ENCODE assay signal across 15 cellular contexts in the genomic region with DNA sequence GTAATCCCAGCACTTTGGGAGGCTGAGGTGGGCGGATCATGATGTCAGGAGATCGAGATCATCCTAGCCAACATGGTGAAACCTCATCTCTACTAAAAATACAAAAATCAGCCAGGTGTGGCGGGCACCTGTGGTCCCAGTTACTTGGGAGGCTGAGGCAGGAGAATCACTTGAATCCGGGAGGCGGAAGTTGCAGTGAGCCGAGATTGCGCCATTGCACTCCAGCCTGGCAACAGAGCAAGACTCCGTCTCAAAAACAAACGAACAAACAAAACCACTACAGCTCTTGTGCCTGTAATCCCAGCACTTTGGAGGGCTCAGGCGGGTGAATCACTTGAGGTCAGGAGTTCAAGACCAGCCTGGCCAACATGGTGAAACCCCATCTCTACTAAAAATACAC. TPM values are rescaled to one million over a fixed set of nuclear protein-coding genes. Genes with fewer than 3 reads are reported as not detected.
"Had no signal": no experiment of that assay in that cellular context is flagged by ENCODE, and none has a peak within 500 bp of the region (broad histone marks: within the 10 kb centered on the region; RNA-seq: fewer than 3 reads in every experiment).

No MANE protein-coding gene starts in this region.

RNA-seq across cellular contexts. Expression of gene FOXI1, which starts 11.4 kb away (rescaled TPM):
- total RNA-seq: left cardiac atrium, left lobe of liver, left ventricle myocardium superior, mammary epithelial cell, mesothelial cell of epicardium, occipital lobe, osteocyte, posterior vena cava, psoas muscle, skeletal muscle tissue, smooth muscle cell, temporal lobe, urinary bladder, vagina had no signal
- polyA plus RNA-seq: keratinocyte, mammary epithelial cell, psoas muscle, smooth muscle cell, urinary bladder had no signal
